ENCODE assay signal across 1 cellular context in genomic region chr17:16438557-16439302, GRCh38.
TF ChIP-seq lines count a peak whose summit lies in the region.

No MANE protein-coding gene starts in this region.

TF ChIP-seq in HepG2, 621 proteins besides CTCF, POLR2A, EP300 and RAD21 (continued from another document and continues in another):
- peak; percentile 86 for TF ChIP-seq GATAD1 (CRISPR knock-in tag; IDR thresholded peaks at IDR 0.05)
- TF ChIP-seq ZNF615 (CRISPR knock-in tag; IDR thresholded peaks at IDR 0.05; ENCODE audit: borderline replicate concordance), result peak; percentile 91; the same call in 1 of the 2 replicates
- no peak for TF ChIP-seq ZNF569 (CRISPR knock-in tag; IDR thresholded peaks at IDR 0.05; ENCODE audit: borderline replicate concordance)
- TF ChIP-seq MBNL3 (CRISPR knock-in tag; conservative IDR thresholded peaks at IDR 0.05), result no peak
- no peak for TF ChIP-seq ZMAT5 (CRISPR knock-in tag; IDR thresholded peaks at IDR 0.05; ENCODE audit: borderline replicate concordance, low read depth)
- TF ChIP-seq ZNF570 (CRISPR knock-in tag; IDR thresholded peaks at IDR 0.05; ENCODE audit: borderline replicate concordance), result 0 out of 2 replicates have a peak, but pooled peaks have one; percentile 44
- no peak for TF ChIP-seq ZNF407 (CRISPR knock-in tag; IDR thresholded peaks at IDR 0.05; ENCODE audit: not compliant biosample characterization)
- no peak for TF ChIP-seq ZNF260 (CRISPR knock-in tag; IDR thresholded peaks at IDR 0.05; ENCODE audit: borderline replicate concordance, low read depth)
- no peak for TF ChIP-seq LCORL (IDR thresholded peaks at IDR 0.05)
- TF ChIP-seq LCORL (CRISPR knock-in tag; IDR thresholded peaks at IDR 0.05), result peak; percentile 64; the same call in 1 of the 2 replicates
- peak; percentile 75; the same call in 1 of the 2 replicates for TF ChIP-seq GFI1 (CRISPR knock-in tag; IDR thresholded peaks at IDR 0.05; ENCODE audit: borderline replicate concordance)
- peak; percentile 88; the same call in 1 of the 2 replicates for TF ChIP-seq ZZZ3 (CRISPR knock-in tag; IDR thresholded peaks at IDR 0.05; ENCODE audit: borderline replicate concordance)
- TF ChIP-seq ZNF414 (CRISPR knock-in tag; IDR thresholded peaks at IDR 0.05), result no peak; the same call in none of the 2 replicates
- peak; percentile 68; the same call in 1 of the 2 replicates for TF ChIP-seq ZSCAN31 (CRISPR knock-in tag; IDR thresholded peaks at IDR 0.05; ENCODE audit: low read depth)
- peak; percentile 98 for TF ChIP-seq YEATS2 (CRISPR knock-in tag; IDR thresholded peaks at IDR 0.05; ENCODE audit: borderline replicate concordance)
- no peak for TF ChIP-seq ELF4 (CRISPR knock-in tag; IDR thresholded peaks at IDR 0.05; ENCODE audit: borderline replicate concordance)
- no peak for TF ChIP-seq SP1 (IDR thresholded peaks at IDR 0.05)
- TF ChIP-seq SP1 (CRISPR knock-in tag; IDR thresholded peaks at IDR 0.05), result no peak; the same call in 1 of the 2 replicates
- TF ChIP-seq ZBTB2 (CRISPR knock-in tag; IDR thresholded peaks at IDR 0.05; ENCODE audit: low read depth), result no peak
- peak; percentile 43; the same call in 1 of the 2 replicates for TF ChIP-seq MIXL1 (CRISPR knock-in tag; IDR thresholded peaks at IDR 0.05)
- TF ChIP-seq ZNF512 (CRISPR knock-in tag; IDR thresholded peaks at IDR 0.05), result no peak
- peak; percentile 69 for TF ChIP-seq XRCC5 (optimal IDR thresholded peaks at IDR 0.05; ENCODE audit: low read length)
- peak; percentile 89; the same call in 1 of the 2 replicates for TF ChIP-seq ZNF614 (CRISPR knock-in tag; IDR thresholded peaks at IDR 0.05; ENCODE audit: borderline replicate concordance)
- TF ChIP-seq POLR2G (IDR thresholded peaks at IDR 0.05; ENCODE audit: low read depth, low read length), result peak; percentile 100
- TF ChIP-seq TOE1 (CRISPR knock-in tag; IDR thresholded peaks at IDR 0.05), result no peak
- no peak for TF ChIP-seq AKNA (CRISPR knock-in tag; IDR thresholded peaks at IDR 0.05; ENCODE audit: borderline replicate concordance)
- TF ChIP-seq IRF9 (CRISPR knock-in tag; IDR thresholded peaks at IDR 0.05; ENCODE audit: borderline replicate concordance), result no peak
- TF ChIP-seq THAP7 (CRISPR knock-in tag; IDR thresholded peaks at IDR 0.05), result peak; percentile 62; the same call in 1 of the 2 replicates
- peak; percentile 75; the same call in 1 of the 2 replicates for TF ChIP-seq ZNF788 (CRISPR knock-in tag; IDR thresholded peaks at IDR 0.05; ENCODE audit: borderline replicate concordance)
- TF ChIP-seq NONO (IDR thresholded peaks at IDR 0.05), result no peak
- peak; percentile 76 for TF ChIP-seq NONO (CRISPR knock-in tag; conservative IDR thresholded peaks at IDR 0.05)
